In the genomic region with DNA sequence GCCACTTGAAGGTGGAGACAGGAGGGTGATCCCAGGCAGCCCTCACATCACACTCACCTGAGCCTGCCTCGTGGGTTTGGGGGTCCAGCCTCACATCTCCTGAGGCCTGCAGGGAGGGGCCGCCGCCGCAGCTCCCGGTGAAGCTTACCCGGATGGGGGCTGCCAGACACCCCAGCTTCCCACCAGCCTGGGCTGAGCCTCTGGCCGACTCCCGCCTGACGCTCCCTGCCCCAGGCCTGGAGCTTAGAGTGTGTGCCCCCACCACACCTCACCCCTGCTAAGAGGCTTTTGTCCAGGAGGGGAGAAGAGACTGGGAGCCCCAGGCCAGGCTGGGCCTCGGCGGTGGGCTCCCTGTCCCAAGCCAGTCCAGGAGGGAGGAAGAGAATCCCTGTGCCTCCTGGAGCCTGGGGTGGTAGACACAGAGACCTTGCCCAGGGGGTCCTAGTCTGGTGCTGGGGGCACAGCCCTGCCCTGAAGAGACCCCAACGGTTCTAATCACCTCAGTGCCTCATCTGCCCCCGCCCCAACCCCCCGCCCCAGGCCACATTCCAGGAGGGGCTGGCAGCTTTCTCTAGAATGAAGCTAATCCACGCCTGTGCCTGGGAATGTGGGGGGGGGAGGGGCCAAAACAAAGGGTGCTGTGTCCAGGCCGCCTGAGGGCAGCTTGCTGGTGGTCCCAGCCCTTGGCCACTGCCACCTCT, we compare ENCODE assay signal across 27 cellular contexts. TPM values are rescaled to one million over a fixed set of nuclear protein-coding genes. Genes with fewer than 3 reads are reported as not detected.
DNase-seq lines count a peak whose midpoint lies in the region; FAIRE-seq and TF ChIP-seq lines count a peak whose summit lies in the region.
"Had no signal": no experiment of that assay in that cellular context is flagged by ENCODE, and none has a peak within 500 bp of the region (broad histone marks: within the 10 kb centered on the region; RNA-seq: fewer than 3 reads in every experiment).

A gene with protein sequence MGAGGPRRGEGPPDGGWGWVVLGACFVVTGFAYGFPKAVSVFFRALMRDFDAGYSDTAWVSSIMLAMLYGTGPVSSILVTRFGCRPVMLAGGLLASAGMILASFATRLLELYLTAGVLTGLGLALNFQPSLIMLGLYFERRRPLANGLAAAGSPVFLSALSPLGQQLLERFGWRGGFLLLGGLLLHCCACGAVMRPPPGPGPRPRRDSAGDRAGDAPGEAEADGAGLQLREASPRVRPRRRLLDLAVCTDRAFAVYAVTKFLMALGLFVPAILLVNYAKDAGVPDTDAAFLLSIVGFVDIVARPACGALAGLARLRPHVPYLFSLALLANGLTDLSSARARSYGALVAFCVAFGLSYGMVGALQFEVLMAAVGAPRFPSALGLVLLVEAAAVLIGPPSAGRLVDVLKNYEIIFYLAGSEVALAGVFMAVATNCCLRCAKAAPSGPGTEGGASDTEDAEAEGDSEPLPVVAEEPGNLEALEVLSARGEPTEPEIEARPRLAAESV (minus strand): TSS at position 254 of the 701 bp plus-strand sequence. CDS start 1,311 bp downstream, outside the sequence.

- no peak for FAIRE-seq in H1 (lab: Jason Lieb, UNC)
- FAIRE-seq: keratinocyte had no signal

- POLR2A ChIA-PET in H1 (lab: Charles Lee; ENCODE audit: partially characterized antibody) = interaction anchor here (0.8 to 1.5 kb wide), 5 partner anchors 9 to 81 kb away, joined by 3 to 5 read pairs (median 3); no protein-coding TSS in a partner anchor

- DNase-seq in H1 (ENCODE audit: low read depth in 1 of 2, low spot score in 2 of 2) = no peak
- peak; percentile 54 for DNase-seq in neuronal stem cell (ENCODE audit: low spot score)
- DNase-seq in AG20443 (ENCODE audit: low spot score) = no peak
- DNase-seq in esophagus muscularis mucosa (ENCODE audit: extremely low spot score) = no peak
- no peak for DNase-seq in midbrain (lab: John Stamatoyannopoulos, UW)
- no peak for DNase-seq in UCSD-AML1 (lab: John Stamatoyannopoulos, UW; ENCODE audit: unreplicated experiment)
- DNase-seq: activated CD4-positive, CD25-positive, alpha-beta regulatory T cell treated with anti-CD3 and anti-CD28 coated beads, Interleukin-2, amount 50 U/mL, for 72 hours; activated CD8-positive, alpha-beta memory T cell treated with anti-CD3 and anti-CD28 coated beads for 24 hours; activated naive CD4-positive, alpha-beta T cell treated with Interleukin-2 at 50 U/mL for 16 hours; activated T-cell treated with anti-CD3 and anti-CD28 coated beads, Interleukin-2, amount 50 U/mL, for 4 hours; foreskin melanocyte; KG1; NCI-H1436 treated with DMSO at 0.1 percent for 48 hours; NCI-H2171 treated with DMSO at 0.1 percent for 48 hours; NCI-H524 treated with DMSO at 0.1 percent for 48 hours; stimulated activated CD4-positive, alpha-beta T cell treated with anti-CD3 and anti-CD28 coated beads, Interleukin-12 subunit alpha, Interleukin-12 subunit beta, amount 100 ng/mL, for 4 hours; stimulated activated CD4-positive, alpha-beta T cell treated with anti-CD3 and anti-CD28 coated beads, Interleukin-4, amount 100 ng/mL, for 4 hours; T-helper 9 cell had no signal

- H4K20me1 ChIP-seq in BLaER1 = peaks cover 8% of the 10 kb centered on the region; the same call in 1 of the 2 replicates
- H4K20me1 ChIP-seq in H1 (replicated peaks in 1 of 2; ENCODE audit: control insufficient read depth in 1 of 2, insufficient read depth in 2 of 2, low read length in 2 of 2) = peaks cover 0 to 2% of the 10 kb centered on the region in 2 experiments

- TF ChIP-seq CTCF in H1 (IDR thresholded peaks at IDR 0.05; ENCODE audit: control extremely low read depth in 1 of 3, insufficient read depth in 1 of 3, low read depth in 1 of 3, low read length in 3 of 3) = no peak
- TF ChIP-seq CTCF in esophagus muscularis mucosa (IDR thresholded peaks at IDR 0.05) = no peak

- H2BK12ac ChIP-seq in H1 (ENCODE audit: low read depth, low read length) (peak within 1 kb of the TSS; percentile 12; the same call in 1 of the 2 replicates), neuronal stem cell (ENCODE audit: low read length) (peak within 1 kb of the TSS; percentile 100)

- no peak within 1 kb of the TSS for H3K27ac ChIP-seq in BLaER1
- H3K27ac ChIP-seq in HUES64 (ENCODE audit: low read depth, low read length) = peak within 1 kb of the TSS; percentile 55; the same call in 1 of the 2 replicates
- no peak within 1 kb of the TSS for H3K27ac ChIP-seq in H1 (ENCODE audit: low read depth, low read length)
- H3K27ac ChIP-seq in neuronal stem cell (replicated peaks; ENCODE audit: low read length) = peak within 1 kb of the TSS; percentile 69
- no peak within 1 kb of the TSS for H3K27ac ChIP-seq in esophagus muscularis mucosa (replicated peaks in 1 of 4)
- H3K27ac ChIP-seq: C4-2B, hepatocyte had no signal

- peak within 1 kb of the TSS; percentile 62; the same call in 1 of the 2 replicates for H4K8ac ChIP-seq in H1 (ENCODE audit: extremely low read depth, insufficient read depth, low read length)
- peak within 1 kb of the TSS; percentile 92 for H4K8ac ChIP-seq in neuronal stem cell (ENCODE audit: low read depth, low read length)

- H3K79me1 ChIP-seq in H1 (ENCODE audit: low read depth, low read length) (no peaks in the 10 kb centered on the region), neuronal stem cell (ENCODE audit: low read depth, low read length) (peaks cover 4% of the 10 kb centered on the region)

- intact Hi-C loops in esophagus muscularis mucosa (cut with DNase I) = no loop called here

- no peaks in the 10 kb centered on the region for H3K79me2 ChIP-seq in H1 (ENCODE audit: control insufficient read depth in 1 of 2, insufficient read depth in 2 of 2, low read length in 2 of 2)
- H3K79me2 ChIP-seq: hepatocyte had no signal

- H2BK20ac ChIP-seq in H1 (ENCODE audit: low read length) = peak within 1 kb of the TSS; percentile 75

- H3K4me1 ChIP-seq in BLaER1 = peaks cover 35% of the 10 kb centered on the region
- peaks cover 19% of the 10 kb centered on the region for H3K4me1 ChIP-seq in HUES64 (ENCODE audit: insufficient read depth, low read length)
- peaks cover 0 to 34% (median 23%) of the 10 kb centered on the region in 4 experiments; a peak in 6 of 7 replicates for H3K4me1 ChIP-seq in H1 (replicated peaks in 1 of 4; ENCODE audit: control insufficient read depth in 3 of 4, insufficient read depth in 4 of 4, low read length in 3 of 4)
- H3K4me1 ChIP-seq in neuronal stem cell (ENCODE audit: control insufficient read depth in 2 of 2, insufficient read depth in 1 of 2, low read depth in 1 of 2, low read length in 2 of 2) = peaks cover 10 to 55% of the 10 kb centered on the region in 2 donors
- peaks cover 25 to 41% (median 35%) of the 10 kb centered on the region in 4 donors for H3K4me1 ChIP-seq in esophagus muscularis mucosa

- TF ChIP-seq EP300 in H1 (IDR thresholded peaks at IDR 0.05; ENCODE audit: borderline replicate concordance in 1 of 2, low read depth in 2 of 2, low read length in 2 of 2) (no peak), esophagus muscularis mucosa (IDR thresholded peaks at IDR 0.05) (no peak)

- H3K23ac ChIP-seq in H1 (ENCODE audit: insufficient read length) (no peak within 1 kb of the TSS), neuronal stem cell (ENCODE audit: low read depth, low read length, poor library complexity) (peak within 1 kb of the TSS; percentile 98)

- H2AK5ac ChIP-seq in H1 (ENCODE audit: low read depth, low read length) = no peak within 1 kb of the TSS
- peak within 1 kb of the TSS; percentile 100 for H2AK5ac ChIP-seq in neuronal stem cell (ENCODE audit: low read depth, low read length)

- 48% methylated on average over 14 of the region's 16 CpGs for WGBS in HUES64
- 78% methylated on average over 11 of the region's 16 CpGs; no CpG with 5 or more reads in 1 of the 2 experiments for WGBS in H1 (ENCODE audit: extremely low coverage in 1 of 2, insufficient coverage in 1 of 2, insufficient read length in 1 of 2, insufficient replicate concordance in 2 of 2, low coverage in 1 of 2, low lambda C conversion rate in 2 of 2, missing lambda C conversion rate in 1 of 2), 2 experiments
- WGBS in neuronal stem cell (ENCODE audit: extremely low coverage in 2 of 2, insufficient read length in 2 of 2, insufficient replicate concordance in 1 of 2), 2 donors = no CpG with 5 or more reads among the region's 16 CpGs
- 91% methylated on average over 8 of the region's 16 CpGs for whole genome bisulfite sequencing in esophagus muscularis mucosa

- peak within 1 kb of the TSS; percentile 72; the same call in 1 of the 2 replicates for H2BK15ac ChIP-seq in H1 (ENCODE audit: low read length)
- H2BK15ac ChIP-seq in neuronal stem cell (ENCODE audit: low read length) = peak within 1 kb of the TSS; percentile 100

- TF ChIP-seq POLR2A in H1 (IDR thresholded peaks at IDR 0.05; ENCODE audit: control extremely low read depth in 1 of 2, low read depth in 2 of 2, low read length in 2 of 2) (no peak), esophagus muscularis mucosa (IDR thresholded peaks at IDR 0.05; ENCODE audit: low read depth) (no peak)

- no peak for TF ChIP-seq RAD21 in H1 (IDR thresholded peaks at IDR 0.05 in 1 of 2, conservative IDR thresholded peaks at IDR 0.05 in 1 of 2; ENCODE audit: low read depth in 2 of 2, low read length in 2 of 2)

- CTCF ChIA-PET in H1 (lab: Charles Lee; ENCODE audit: partially characterized antibody) = interaction anchor here (0.9 to 4.8 kb wide), 7 partner anchors 10 to 71 kb away, joined by 3 to 64 read pairs (median 8); no protein-coding TSS in a partner anchor

- H3K4me2 ChIP-seq in BLaER1 (peak within 1 kb of the TSS; percentile 61), H1 (ENCODE audit: insufficient read depth in 1 of 2, low read depth in 2 of 2, low read length in 2 of 2) (peak within 1 kb of the TSS; percentile 2 to 37; a peak in 2 of 4 replicates), neuronal stem cell (ENCODE audit: insufficient read depth, low read length, poor library complexity, severe bottlenecking) (peak within 1 kb of the TSS; percentile 45)
- H3K4me2 ChIP-seq: hepatocyte had no signal

- H3K4ac ChIP-seq in H1 (replicated peaks; ENCODE audit: insufficient read length, low read depth, low read length) (no peak within 1 kb of the TSS), neuronal stem cell (ENCODE audit: low read length) (peak within 1 kb of the TSS; percentile 84)

- H4K5ac ChIP-seq in H1 (ENCODE audit: insufficient read length, low read depth, low read length) = no peak within 1 kb of the TSS

- no peak within 1 kb of the TSS for H3K56ac ChIP-seq in H1 (replicated peaks; ENCODE audit: insufficient read length, low read depth, low read length)

- H2BK120ac ChIP-seq in H1 (replicated peaks; ENCODE audit: low read depth, low read length) (no peak within 1 kb of the TSS), neuronal stem cell (ENCODE audit: low read depth, low read length) (peak within 1 kb of the TSS; percentile 93)

- peaks cover 49% of the 10 kb centered on the region for H3K27me3 ChIP-seq in BLaER1
- H3K27me3 ChIP-seq in HUES64 (ENCODE audit: insufficient read depth, low read length) = peaks cover 28% of the 10 kb centered on the region
- H3K27me3 ChIP-seq in H1 (replicated peaks in 1 of 4; ENCODE audit: control insufficient read depth in 3 of 4, extremely low read depth in 1 of 4, insufficient read depth in 3 of 4, low read length in 3 of 4) = peaks cover 7 to 41% (median 32%) of the 10 kb centered on the region in 4 experiments
- peaks cover 0 to 32% (median 7%) of the 10 kb centered on the region in 3 experiments for H3K27me3 ChIP-seq in neuronal stem cell (ENCODE audit: control insufficient read depth in 3 of 3, insufficient read depth in 3 of 3, low read depth in 1 of 3, low read length in 3 of 3)
- peaks cover 0 to 74% (median 31%) of the 10 kb centered on the region in 4 donors for H3K27me3 ChIP-seq in esophagus muscularis mucosa

- H3K9ac ChIP-seq in BLaER1 (no peak within 1 kb of the TSS), HUES64 (ENCODE audit: low read depth, low read length) (peak within 1 kb of the TSS; percentile 54; the same call in 1 of the 2 replicates), H1 (replicated peaks in 1 of 4; ENCODE audit: extremely low read depth in 1 of 4, low read depth in 3 of 4, low read length in 3 of 4) (no peak within 1 kb of the TSS), neuronal stem cell (ENCODE audit: low read depth, low read length, poor library complexity) (peak within 1 kb of the TSS; percentile 50)

- H3K36me3 ChIP-seq in BLaER1 (no peaks in the 10 kb centered on the region), HUES64 (ENCODE audit: insufficient read depth, low read length) (no peaks in the 10 kb centered on the region), H1 (ENCODE audit: control insufficient read depth in 2 of 4, insufficient read depth in 4 of 4, low read length in 3 of 4) (no peaks in the 10 kb centered on the region), neuronal stem cell (replicated peaks in 1 of 2; ENCODE audit: control insufficient read depth in 2 of 2, insufficient read depth in 2 of 2, low read length in 2 of 2) (peaks cover 0 to 2% of the 10 kb centered on the region in 2 donors), esophagus muscularis mucosa (peaks cover 0 to 14% (median 0%) of the 10 kb centered on the region in 4 donors)

- H3K18ac ChIP-seq in H1 (ENCODE audit: extremely low read depth, low read length) (peak within 1 kb of the TSS; percentile 32; the same call in 1 of the 2 replicates), neuronal stem cell (ENCODE audit: low read length) (peak within 1 kb of the TSS; percentile 97)

- H2AFZ ChIP-seq in H1 (ENCODE audit: low read length) = no peak within 1 kb of the TSS
- peak within 1 kb of the TSS; percentile 69 for H2AFZ ChIP-seq in neuronal stem cell (ENCODE audit: low read length)
- H2AFZ ChIP-seq: hepatocyte had no signal

- no peak within 1 kb of the TSS for H2BK5ac ChIP-seq in H1 (ENCODE audit: low read depth, low read length)
- H2BK5ac ChIP-seq in neuronal stem cell (ENCODE audit: low read length) = peak within 1 kb of the TSS; percentile 85

- H4K91ac ChIP-seq in H1 (replicated peaks; ENCODE audit: insufficient read length, low read length) (peak within 1 kb of the TSS; percentile 40), neuronal stem cell (ENCODE audit: low read depth, low read length, poor library complexity) (peak within 1 kb of the TSS; percentile 96)

- H3K9me3 ChIP-seq in BLaER1 = no peaks in the 10 kb centered on the region
- no peaks in the 10 kb centered on the region for H3K9me3 ChIP-seq in HUES64 (ENCODE audit: insufficient read depth, low read depth, low read length)
- no peaks in the 10 kb centered on the region for H3K9me3 ChIP-seq in H1 (ENCODE audit: insufficient read depth in 2 of 2, low read depth in 1 of 2, low read length in 1 of 2)
- no peaks in the 10 kb centered on the region for H3K9me3 ChIP-seq in neuronal stem cell (replicated peaks in 1 of 2; ENCODE audit: control insufficient read depth in 2 of 2, insufficient read depth in 1 of 2, low read depth in 1 of 2, low read length in 2 of 2)
- no peaks in the 10 kb centered on the region for H3K9me3 ChIP-seq in esophagus muscularis mucosa
- H3K9me3 ChIP-seq: tibial nerve had no signal

- H3K14ac ChIP-seq in H1 (ENCODE audit: insufficient read length) (no peak within 1 kb of the TSS), neuronal stem cell (ENCODE audit: low read length) (peak within 1 kb of the TSS; percentile 90)

- peaks cover 3% of the 10 kb centered on the region for H3K23me2 ChIP-seq in H1 (ENCODE audit: low read depth, low read length)

- H3K4me3 ChIP-seq in BLaER1 = no peak within 1 kb of the TSS
- H3K4me3 ChIP-seq in HUES64 (ENCODE audit: low read length) = no peak within 1 kb of the TSS
- no peak within 1 kb of the TSS for H3K4me3 ChIP-seq in H1 (ENCODE audit: extremely low read depth in 1 of 4, insufficient read depth in 2 of 4, low read depth in 3 of 4, low read length in 4 of 4)
- H3K4me3 ChIP-seq in neuronal stem cell (ENCODE audit: low read length in 2 of 2) = no peak within 1 kb of the TSS
- H3K4me3 ChIP-seq in esophagus muscularis mucosa = no peak within 1 kb of the TSS
- H3K4me3 ChIP-seq: hepatocyte had no signal

RNA-seq across cellular contexts. Expression of the gene that starts here (rescaled TPM):
- not detected for polyA plus RNA-seq in HUES64 (2013, experiment 1 of 2)
- not detected for polyA plus RNA-seq in HUES64 (2013, experiment 2 of 2)
- not detected in 2 replicates for total RNA-seq in H1 (2021; fragmentation: NEBNext Ultra II Directional; extraction: Animal tissue kit (Norgen Biotek cat#: 25700))
- polyA plus RNA-seq in H1 (2011; rRNA removed) = 0.70 and 1.2 TPM in 2 replicates
- polyA plus RNA-seq in H1 (2011; cell fraction: cytosol; rRNA removed) = 0.62 TPM
- 0.44 TPM for polyA plus RNA-seq in H1 (2011; cell fraction: nucleus; rRNA removed)
- polyA plus RNA-seq in H1 (2012, experiment 1 of 2) = 0.69 to 1.6 TPM (median 1.3 TPM) in 4 replicates
- 0.43 TPM for polyA plus RNA-seq in H1 (2012, experiment 2 of 2)
- polyA plus RNA-seq in H1 (2013, experiment 1 of 2) = 0.28 TPM
- 0.17 TPM for polyA plus RNA-seq in H1 (2013, experiment 2 of 2)
- polyA minus RNA-seq in H1 (2011; rRNA and poly(A)+ RNA removed) = not detected in 2 replicates
- not detected for polyA minus RNA-seq in H1 (2011; cell fraction: cytosol; rRNA and poly(A)+ RNA removed)
- 0.40 TPM for polyA minus RNA-seq in H1 (2011; cell fraction: nucleus; rRNA and poly(A)+ RNA removed)
- polyA plus RNA-seq in neuronal stem cell (2013, experiment 1 of 2) = 1.3 TPM
- 0.91 TPM for polyA plus RNA-seq in neuronal stem cell (2013, experiment 2 of 2)
- under 1 TPM in 3 of 4 donors, not detected in 1; 0.29 to 0.65 (median 0.33) TPM for total RNA-seq in esophagus muscularis mucosa
- total RNA-seq: A673; activated T-cell treated with anti-CD3 and anti-CD28 coated beads, Interleukin-2, amount 50 U/mL, for 4 hours; hepatocyte; renal cortical epithelial cell; RPMI7951 had no signal
- polyA plus RNA-seq: keratinocyte had no signal

Comparison
In these comparisons a context has a peak if more than half of its experiments do, and no peak if none do; other contexts are left out.
1. H3K27ac ChIP-seq: peak in HUES64 (single experiment) and neuronal stem cell (single experiment); none in BLaER1 (single experiment), H1 (single experiment) and esophagus muscularis mucosa (0 of 4).
2. H3K9ac ChIP-seq: peak in HUES64 (single experiment) and neuronal stem cell (single experiment); none in BLaER1 (single experiment) and H1 (0 of 4).
3. Peak in every context shown above with its lines, with median percentiles within 50 percentile points of each other: H3K4me2 ChIP-seq.